In genomic region chr19:46397801-46398479, GRCh38 we compare ENCODE assay signal across 11 cellular contexts. TPM values are rescaled to one million over a fixed set of nuclear protein-coding genes. Genes with fewer than 3 reads are reported as not detected.
"Had no signal": no experiment of that assay in that cellular context is flagged by ENCODE, and none has a peak within 500 bp of the region (broad histone marks: within the 10 kb centered on the region; RNA-seq: fewer than 3 reads in every experiment).

No MANE protein-coding gene starts in this region.

RNA-seq across cellular contexts. Expression of gene CCDC8, which starts 15.4 kb away (rescaled TPM):
- total RNA-seq: activated CD4-positive, alpha-beta memory T cell treated with anti-CD3 and anti-CD28 coated beads, Interleukin-2, amount 10 ng/mL, durations not matched to agents 7 days and 5 days; activated CD4-positive, alpha-beta T cell treated with anti-CD3 and anti-CD28 coated beads, Interleukin-2, amount 10 ng/mL, durations not matched to agents 7 days and 5 days; activated T-cell treated with anti-CD3 and anti-CD28 coated beads, Interleukin-2, amount 50 U/mL, for 72 hours; T-helper 1 cell treated with Interleukin-12 subunit alpha and Interleukin-12 subunit beta and Interleukin-4 antibody, amounts not matched to agents 30 ng/mL and 1 ng/mL, for 36 hours had no signal

RNA-seq across cellular contexts. Expression of gene PNMA8C, which starts 30.8 kb away (rescaled TPM):
- total RNA-seq: activated CD4-positive, alpha-beta memory T cell treated with anti-CD3 and anti-CD28 coated beads, Interleukin-2, amount 10 ng/mL, durations not matched to agents 7 days and 5 days; activated CD4-positive, alpha-beta T cell treated with anti-CD3 and anti-CD28 coated beads, Interleukin-2, amount 10 ng/mL, durations not matched to agents 7 days and 5 days; activated naive CD8-positive, alpha-beta T cell treated with anti-CD3 and anti-CD28 coated beads for 36 hours; activated T-cell treated with anti-CD3 and anti-CD28 coated beads, Interleukin-2, amount 50 U/mL, for 72 hours; bronchial epithelial cell; dermis microvascular lymphatic vessel endothelial cell; endothelial cell of umbilical vein; esophagus squamous epithelium; glomerular endothelial cell; T-helper 1 cell treated with Interleukin-12 subunit alpha and Interleukin-12 subunit beta and Interleukin-4 antibody, amounts not matched to agents 30 ng/mL and 1 ng/mL, for 36 hours had no signal
- polyA plus RNA-seq: endothelial cell of umbilical vein, esophagus had no signal
